Comparison of ENCODE assay signal across 15 cellular contexts in the genomic region with DNA sequence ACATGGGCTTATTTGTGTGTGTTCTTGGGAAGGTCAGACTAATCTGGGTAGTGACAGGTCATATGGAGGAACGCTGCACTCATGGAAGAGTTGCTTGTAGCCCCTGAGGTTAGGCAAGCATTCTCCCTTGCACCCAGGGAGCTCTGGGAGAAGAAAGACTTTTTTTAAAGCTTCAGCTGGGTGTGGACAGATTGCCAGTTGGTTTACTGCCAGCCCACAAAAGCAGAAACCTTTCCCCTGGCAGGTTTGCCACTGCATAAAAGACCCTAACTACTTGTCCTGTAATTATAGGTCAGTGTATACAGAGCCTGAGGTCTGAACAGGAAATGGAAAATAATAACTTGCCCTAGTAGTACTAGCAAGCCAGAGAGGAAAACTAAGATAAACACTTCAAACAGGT. TPM values are rescaled to one million over a fixed set of nuclear protein-coding genes. Genes with fewer than 3 reads are reported as not detected.
DNase-seq lines count a peak whose midpoint lies in the region; ATAC-seq and TF ChIP-seq lines count a peak whose summit lies in the region.
"Had no signal": no experiment of that assay in that cellular context is flagged by ENCODE, and none has a peak within 500 bp of the region (broad histone marks: within the 10 kb centered on the region; RNA-seq: fewer than 3 reads in every experiment).

No MANE protein-coding gene starts in this region.

- H3K4me1 ChIP-seq in psoas muscle: no peaks in the 10 kb centered on the region

- no peaks in the 10 kb centered on the region for H3K36me3 Mint-ChIP-seq in activated naive CD4-positive, alpha-beta T cell treated with anti-CD3 and anti-CD28 coated beads, Interleukin-2, amount 50 U/mL, for 24 hours
- H3K36me3 Mint-ChIP-seq in activated naive CD8-positive, alpha-beta T cell: no peaks in the 10 kb centered on the region

- peak overlapping the region; percentile 56 for H3K27ac Mint-ChIP-seq in activated naive CD4-positive, alpha-beta T cell treated with anti-CD3 and anti-CD28 coated beads, Interleukin-2, amount 50 U/mL, for 24 hours
- peak overlapping the region; percentile 69 for H3K27ac Mint-ChIP-seq in activated naive CD8-positive, alpha-beta T cell
- H3K27ac Mint-ChIP-seq: GM23338 had no signal

- no peak overlapping the region for H3K4me3 ChIP-seq in psoas muscle
- H3K4me3 ChIP-seq: esophagus muscularis mucosa, GM23338, SK-N-MC had no signal

- H3K9me3 Mint-ChIP-seq in activated naive CD4-positive, alpha-beta T cell treated with anti-CD3 and anti-CD28 coated beads, Interleukin-2, amount 50 U/mL, for 24 hours: peaks cover 7% of the 10 kb centered on the region
- H3K9me3 Mint-ChIP-seq in activated naive CD8-positive, alpha-beta T cell (ENCODE audit: low read depth): peaks cover 7% of the 10 kb centered on the region
- H3K9me3 Mint-ChIP-seq: GM23338 had no signal

- intact Hi-C loops in psoas muscle (cut with DNase I): loop anchor here in 1 of 2 donors (5.0 kb wide), 1 partner anchor 41 kb away; no protein-coding TSS in a partner anchor

- no peak overlapping the region for H3K4me3 Mint-ChIP-seq in activated naive CD4-positive, alpha-beta T cell treated with anti-CD3 and anti-CD28 coated beads, Interleukin-2, amount 50 U/mL, for 24 hours
- no peak overlapping the region for H3K4me3 Mint-ChIP-seq in activated naive CD8-positive, alpha-beta T cell
- H3K4me3 Mint-ChIP-seq: GM23338 had no signal

- H3K27ac ChIP-seq in psoas muscle: no peak overlapping the region
- H3K27ac ChIP-seq: esophagus muscularis mucosa, SK-N-MC had no signal

- H3K36me3 ChIP-seq in psoas muscle (ENCODE audit: insufficient read depth in 1 of 2, low read depth in 1 of 2): no peaks in the 10 kb centered on the region
- H3K36me3 ChIP-seq: esophagus muscularis mucosa had no signal

- no peaks in the 10 kb centered on the region for H3K27me3 Mint-ChIP-seq in activated naive CD4-positive, alpha-beta T cell treated with anti-CD3 and anti-CD28 coated beads, Interleukin-2, amount 50 U/mL, for 24 hours
- no peaks in the 10 kb centered on the region for H3K27me3 Mint-ChIP-seq in activated naive CD8-positive, alpha-beta T cell

- no peak for TF ChIP-seq CTCF in psoas muscle (IDR thresholded peaks at IDR 0.05)

- no peak for DNase-seq in activated naive CD4-positive, alpha-beta T cell (lab: John Stamatoyannopoulos, UW)
- DNase-seq in NCI-H146 (lab: John Stamatoyannopoulos, UW) (peak; percentile 70), cerebellar cortex (ENCODE audit: low spot score) (no peak), psoas muscle (no peak)
- no peak for DNase-seq in activated CD8-positive, alpha-beta memory T cell treated with anti-CD3 and anti-CD28 coated beads for 24 hours
- DNase-seq: activated effector memory CD4-positive, alpha-beta T cell treated with anti-CD3 and anti-CD28 coated beads, Interleukin-2, amount 50 U/mL, for 16 hours; central memory CD4-positive, alpha-beta T cell; NCI-H526; retina had no signal

- no peaks in the 10 kb centered on the region for H3K9me3 ChIP-seq in psoas muscle
- H3K9me3 ChIP-seq: esophagus muscularis mucosa had no signal

- WGBS in psoas muscle, 3 donors: 74 to 82% (median 81%) methylated on average over 1 of the region's 1 CpG

- H3K27me3 ChIP-seq in psoas muscle (ENCODE audit: insufficient read depth in 3 of 3, low read length in 2 of 3): no peaks in the 10 kb centered on the region
- H3K27me3 ChIP-seq: esophagus muscularis mucosa had no signal

- no peak for ATAC-seq in psoas muscle
- no peak for ATAC-seq in GM21619 (IDR thresholded peaks at IDR 0.05; ENCODE audit: unreplicated experiment)
- ATAC-seq: GM23338 had no signal

- H3K4me1 Mint-ChIP-seq in activated naive CD4-positive, alpha-beta T cell treated with anti-CD3 and anti-CD28 coated beads, Interleukin-2, amount 50 U/mL, for 24 hours: peaks cover 45% of the 10 kb centered on the region
- H3K4me1 Mint-ChIP-seq in activated naive CD8-positive, alpha-beta T cell (ENCODE audit: low read depth): peaks cover 37% of the 10 kb centered on the region

RNA-seq across cellular contexts. Expression of a gene that starts 7.4 kb away (rescaled TPM):
- 10 to 100 TPM; 19.8 to 47.5 (median 22.5) TPM for total RNA-seq in psoas muscle
- polyA plus RNA-seq in psoas muscle: 10 to 100 TPM; 11.7 to 22.0 (median 16.3) TPM
